In genomic region chr1:12539705-12540579, GRCh38 we compare ENCODE assay signal across 9 cellular contexts.
A peak's percentile ranks its signal among the peaks of the same experiment; 100 is the strongest.
DNase-seq lines count a peak whose midpoint lies in the region; ATAC-seq, FAIRE-seq and TF ChIP-seq lines count a peak whose summit lies in the region.
"Had no signal": no experiment of that assay in that cellular context is flagged by ENCODE, and none has a peak within 500 bp of the region (broad histone marks: within the 10 kb centered on the region; RNA-seq: fewer than 3 reads in every experiment).

No MANE protein-coding gene starts in this region.

- dilution Hi-C loops in mammary epithelial cell (cut with HindIII; ENCODE audit: low sequenced_read_pairs), result no loop called here

- POLR2A ChIA-PET in activated CD4-positive, alpha-beta memory T cell treated with anti-CD3 and anti-CD28 coated beads, Interleukin-2, amount 10 ng/mL, durations not matched to agents 7 days and 5 days (lab: Charles Lee), result no interaction called here

- in situ Hi-C loops in mammary epithelial cell (cut with MboI; ENCODE audit: low sequenced_read_pairs in 2 of 2) (no loop called here), gastrocnemius medialis (cut with MboI; ENCODE audit: low sequenced_read_pairs in 4 of 4) (loop anchor here in 1 of 4 donors (10.0 kb wide), 1 partner anchor 55 kb away; no protein-coding TSS in a partner anchor)

- no peak for TF ChIP-seq CTCF in mammary epithelial cell (conservative IDR thresholded peaks at IDR 0.05 in 1 of 2, IDR thresholded peaks at IDR 0.05 in 1 of 2; ENCODE audit: extremely low read depth in 1 of 2, insufficient read depth in 1 of 2, low read depth in 1 of 2, low read length in 2 of 2)
- no peak for TF ChIP-seq CTCF in gastrocnemius medialis (IDR thresholded peaks at IDR 0.05 in 4 of 5, conservative IDR thresholded peaks at IDR 0.05 in 1 of 5)

- H3K27ac ChIP-seq in mammary epithelial cell (ENCODE audit: insufficient read depth, low read depth, low read length) (no peak overlapping the region), gastrocnemius medialis (peak overlapping the region; percentile 75 to 83 (median 81))

- H3K9ac ChIP-seq in mammary epithelial cell (ENCODE audit: insufficient read depth, low read length), result no peak overlapping the region

- H3K4me3 Mint-ChIP-seq in activated CD4-positive, alpha-beta memory T cell treated with anti-CD3 and anti-CD28 coated beads, Interleukin-2, amount 10 ng/mL, durations not matched to agents 7 days and 5 days, result no peak overlapping the region

- no peak overlapping the region for H3K27ac Mint-ChIP-seq in activated CD4-positive, alpha-beta memory T cell treated with anti-CD3 and anti-CD28 coated beads, Interleukin-2, amount 10 ng/mL, durations not matched to agents 7 days and 5 days

- peak overlapping the region; percentile 9 for H3K4me2 ChIP-seq in mammary epithelial cell (ENCODE audit: insufficient read depth, low read depth, low read length)

- H3K27me3 ChIP-seq in mammary epithelial cell (ENCODE audit: insufficient read depth, low read length), result no peaks in the 10 kb centered on the region
- H3K27me3 ChIP-seq in gastrocnemius medialis, result no peaks in the 10 kb centered on the region

- H3K9me3 Mint-ChIP-seq in activated CD4-positive, alpha-beta memory T cell treated with anti-CD3 and anti-CD28 coated beads, Interleukin-2, amount 10 ng/mL, durations not matched to agents 7 days and 5 days, result peaks cover 20% of the 10 kb centered on the region

- H3K4me1 Mint-ChIP-seq in activated CD4-positive, alpha-beta memory T cell treated with anti-CD3 and anti-CD28 coated beads, Interleukin-2, amount 10 ng/mL, durations not matched to agents 7 days and 5 days, result peaks cover 20% of the 10 kb centered on the region

- H3K36me3 Mint-ChIP-seq in activated CD4-positive, alpha-beta memory T cell treated with anti-CD3 and anti-CD28 coated beads, Interleukin-2, amount 10 ng/mL, durations not matched to agents 7 days and 5 days (ENCODE audit: low read depth), result peaks cover 26% of the 10 kb centered on the region

- H3K4me3 ChIP-seq in mammary epithelial cell (replicated peaks in 1 of 3; ENCODE audit: insufficient read depth in 1 of 3, low read depth in 2 of 3, low read length in 3 of 3) (no peak overlapping the region), gastrocnemius medialis (peak overlapping the region; percentile 22 to 40 (median 37))

- 16% methylated on average over 11 of the region's 34 CpGs for WGBS in mammary epithelial cell (ENCODE audit: low coverage, missing lambda C conversion rate)

- peak; percentile 74 for FAIRE-seq in H54 (lab: Jason Lieb, UNC)
- FAIRE-seq: colon had no signal

- H3K9me3 ChIP-seq in mammary epithelial cell (replicated peaks; ENCODE audit: insufficient read depth, low read length) (no peaks in the 10 kb centered on the region), gastrocnemius medialis (no peaks in the 10 kb centered on the region)

- CTCF ChIA-PET in mammary epithelial cell (lab: Charles Lee; ENCODE audit: low non-redundant PET), result no interaction called here
- CTCF ChIA-PET in activated CD4-positive, alpha-beta memory T cell treated with anti-CD3 and anti-CD28 coated beads, Interleukin-2, amount 10 ng/mL, durations not matched to agents 7 days and 5 days (lab: Charles Lee), result no interaction called here

- intact Hi-C loops in mammary epithelial cell (cut with micrococcal nuclease) (no loop called here), gastrocnemius medialis (cut with DNase I; ENCODE audit: low total_unique reads) (loop anchor here (1.0 to 5.0 kb wide), 3 partner anchors 55 to 88 kb away; no protein-coding TSS in a partner anchor)

- DNase-seq in H54 (ENCODE audit: insufficient read length, low spot score), result peak; percentile 58
- DNase-seq in mammary epithelial cell, result peak; percentile 63
- peak; percentile 99 for DNase-seq in iris pigment epithelial cell (ENCODE audit: low read depth)
- peak; percentile 77 to 89 for DNase-seq in gastrocnemius medialis
- DNase-seq in activated CD4-positive, alpha-beta memory T cell treated with anti-CD3 and anti-CD28 coated beads, Interleukin-2, amount 10 ng/mL, durations not matched to agents 7 days and 5 days, result no peak
- no peak for DNase-seq in NCI-H524 treated with DMSO at 0.1 percent for 48 hours (lab: John Stamatoyannopoulos, UW)
- DNase-seq in activated T-cell treated with anti-CD3 and anti-CD28 coated beads for 4 hours, result no peak

- TF ChIP-seq POLR2A in H54 (IDR thresholded peaks at IDR 0.05; ENCODE audit: low read depth, low read length) (no peak), gastrocnemius medialis (IDR thresholded peaks at IDR 0.05) (peak in 1 of 2 donors; percentile 12)

- H3K79me2 ChIP-seq in mammary epithelial cell (ENCODE audit: insufficient read depth, low read length), result no peaks in the 10 kb centered on the region

- H2AFZ ChIP-seq in mammary epithelial cell (ENCODE audit: low read depth, low read length), result peak overlapping the region; percentile 19

- no TSS peak for BruUV-seq in mammary epithelial cell (replicated peaks; lab: Mats Ljungman, UMichigan)

- ATAC-seq in gastrocnemius medialis, result peak; percentile 83 to 91
- ATAC-seq in HG02642 (IDR thresholded peaks at IDR 0.05; ENCODE audit: poor library complexity, unreplicated experiment), result no peak

- H3K36me3 ChIP-seq in mammary epithelial cell (ENCODE audit: insufficient read depth, low read length) (no peaks in the 10 kb centered on the region), gastrocnemius medialis (no peaks in the 10 kb centered on the region)

- peaks cover 8% of the 10 kb centered on the region for H3K27me3 Mint-ChIP-seq in activated CD4-positive, alpha-beta memory T cell treated with anti-CD3 and anti-CD28 coated beads, Interleukin-2, amount 10 ng/mL, durations not matched to agents 7 days and 5 days

- H4K20me1 ChIP-seq in mammary epithelial cell (ENCODE audit: insufficient read depth, low read length), result no peaks in the 10 kb centered on the region

- H3K4me1 ChIP-seq in mammary epithelial cell (ENCODE audit: insufficient read depth, low read length) (peaks cover 7% of the 10 kb centered on the region), gastrocnemius medialis (peaks cover 13 to 18% of the 10 kb centered on the region in 2 donors)

Comparison
In these comparisons a context has a peak if more than half of its experiments do, and no peak if none do; other contexts are left out.
1. DNase-seq: peak in H54 (single experiment), mammary epithelial cell (single experiment), iris pigment epithelial cell (single experiment) and gastrocnemius medialis (2 of 2); none in activated CD4-positive, alpha-beta memory T cell treated with anti-CD3 and anti-CD28 coated beads, Interleukin-2, amount 10 ng/mL, durations not matched to agents 7 days and 5 days (single experiment), NCI-H524 treated with DMSO at 0.1 percent for 48 hours (single experiment) and activated T-cell treated with anti-CD3 and anti-CD28 coated beads for 4 hours (single experiment).
2. H3K4me3 ChIP-seq: peak in gastrocnemius medialis (4 of 4); none in mammary epithelial cell (0 of 3).